23 cellular contexts compared by ENCODE assay signal in the genomic region with DNA sequence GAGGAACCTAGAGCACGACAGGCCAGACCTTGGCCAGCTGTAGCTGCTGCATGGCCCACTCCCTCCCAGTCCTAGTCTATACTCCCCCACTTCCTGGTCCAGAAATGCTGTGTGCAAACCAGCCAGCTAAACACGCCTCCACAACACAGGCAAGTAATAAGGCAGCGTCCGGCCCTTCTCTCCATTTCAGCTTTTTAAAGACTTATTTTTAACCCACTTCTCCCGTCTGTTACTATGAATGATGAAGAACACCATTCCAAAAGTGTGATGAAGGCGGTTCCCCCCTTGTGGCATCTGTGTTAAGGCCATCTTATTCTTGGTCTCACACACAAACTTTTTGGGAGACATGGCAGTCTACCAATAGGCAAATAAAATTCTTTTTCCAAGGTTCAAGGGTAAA.
"Had no signal": no experiment of that assay in that cellular context is flagged by ENCODE, and none has a peak within 500 bp of the region (broad histone marks: within the 10 kb centered on the region; RNA-seq: fewer than 3 reads in every experiment).

No MANE protein-coding gene starts in this region.

- H3K27ac ChIP-seq: coronary artery, left lung, ovary, psoas muscle, sigmoid colon, stomach, transverse colon, vagina had no signal

- H3K27me3 ChIP-seq: ovary, sigmoid colon, stomach, transverse colon, vagina had no signal

- H3K4me3 Mint-ChIP-seq: effector memory CD8-positive, alpha-beta T cell; mesothelial cell of epicardium; nephron progenitor cell; stimulated activated effector memory CD8-positive, alpha-beta T cell treated with anti-CD3 and anti-CD28 coated beads, Interleukin-12 subunit alpha, Interleukin-12 subunit beta, amount 100 ng/mL, for 72 hours had no signal

- H3K36me3 ChIP-seq: left lung, ovary, sigmoid colon, stomach, transverse colon, vagina had no signal

- H3K9me3 Mint-ChIP-seq: effector memory CD8-positive, alpha-beta T cell; stimulated activated effector memory CD8-positive, alpha-beta T cell treated with anti-CD3 and anti-CD28 coated beads, Interleukin-12 subunit alpha, Interleukin-12 subunit beta, amount 100 ng/mL, for 72 hours had no signal

- H3K4me3 ChIP-seq: coronary artery, left lung, mucosa of descending colon, ovary, psoas muscle, sigmoid colon, stomach, transverse colon, vagina had no signal

- DNase-seq: dermis blood vessel endothelial cell; effector memory CD8-positive, alpha-beta T cell; erythroblast; head of caudate nucleus; kidney; left lung; mesenchymal stem cell; mucosa of descending colon; naive B cell; nephron progenitor cell; occipital lobe; ovary; psoas muscle; sigmoid colon; stimulated activated CD4-positive, alpha-beta T cell treated with anti-CD3 and anti-CD28 coated beads, Interleukin-2, amount 100 ng/mL, for 24 hours; stimulated activated CD4-positive, alpha-beta T cell treated with anti-CD3 and anti-CD28 coated beads, Interleukin-4, amount 100 ng/mL, for 24 hours; stimulated activated naive CD4-positive, alpha-beta T cell treated with Interleukin-2 at 50 U/mL for 16 hours; stomach; transverse colon had no signal

- H3K36me3 Mint-ChIP-seq: mesothelial cell of epicardium had no signal

- H3K9me3 ChIP-seq: left lung, mucosa of descending colon, ovary, psoas muscle, stomach, transverse colon, vagina had no signal

- H3K27ac Mint-ChIP-seq: effector memory CD8-positive, alpha-beta T cell; mesothelial cell of epicardium; naive B cell; nephron progenitor cell; stimulated activated effector memory CD8-positive, alpha-beta T cell treated with anti-CD3 and anti-CD28 coated beads, Interleukin-12 subunit alpha, Interleukin-12 subunit beta, amount 100 ng/mL, for 72 hours had no signal
